24 cellular contexts compared by ENCODE assay signal in the genomic region with DNA sequence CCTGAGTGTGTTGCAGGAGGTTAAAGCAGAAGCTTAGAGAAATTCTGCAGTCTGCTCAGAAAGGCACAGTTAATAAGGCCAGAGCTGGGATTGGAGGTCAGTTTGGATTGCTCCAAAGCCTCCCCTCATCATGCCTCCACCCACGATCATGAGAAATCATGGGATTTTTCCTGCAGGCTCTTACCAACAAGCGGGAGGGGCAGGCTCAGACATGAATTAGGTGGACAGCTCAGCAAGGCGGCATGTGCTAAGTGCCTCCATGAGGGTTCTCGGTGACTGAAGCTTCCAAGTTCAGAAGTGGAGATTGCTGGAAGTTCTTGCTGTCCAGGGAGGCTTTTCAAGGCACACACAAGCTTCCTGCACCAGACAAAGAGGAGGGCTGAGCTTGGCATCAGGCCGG.
"Had no signal": no experiment of that assay in that cellular context is flagged by ENCODE, and none has a peak within 500 bp of the region (broad histone marks: within the 10 kb centered on the region; RNA-seq: fewer than 3 reads in every experiment).

No MANE protein-coding gene starts in this region.

- H3K27me3 ChIP-seq: gastroesophageal sphincter, heart right ventricle, sigmoid colon, transverse colon, vagina had no signal

- DNase-seq: cerebellar nuclear complex; cortex of kidney; effector memory CD8-positive, alpha-beta T cell; foreskin fibroblast; heart right ventricle; hippocampal formation; kidney glomerular epithelial cell; mesenchymal stem cell; mucosa of descending colon; naive B cell; nephron progenitor cell; nucleus accumbens; sigmoid colon; stimulated activated CD4-positive, alpha-beta T cell treated with anti-CD3 and anti-CD28 coated beads, Interleukin-2, amount 100 ng/mL, for 24 hours; stimulated activated CD4-positive, alpha-beta T cell treated with anti-CD3 and anti-CD28 coated beads, Interleukin-4, amount 100 ng/mL, for 24 hours; transverse colon had no signal

- H3K27ac ChIP-seq: gastroesophageal sphincter, heart right ventricle, prostate gland, sigmoid colon, thoracic aorta, transverse colon, vagina had no signal

- H3K4me3 Mint-ChIP-seq: effector memory CD8-positive, alpha-beta T cell; mesothelial cell of epicardium; nephron progenitor cell; stimulated activated effector memory CD8-positive, alpha-beta T cell treated with anti-CD3 and anti-CD28 coated beads, Interleukin-12 subunit alpha, Interleukin-12 subunit beta, amount 100 ng/mL, for 72 hours; stimulated activated naive CD8-positive, alpha-beta T cell treated with anti-CD3 and anti-CD28 coated beads, Interleukin-15, Interleukin-2, amounts not matched to agents 100 ng/mL and 50 ng/mL, for 24 hours had no signal

- H3K36me3 ChIP-seq: gastroesophageal sphincter, heart right ventricle, prostate gland, sigmoid colon, thoracic aorta, transverse colon, vagina had no signal

- H3K27ac Mint-ChIP-seq: effector memory CD8-positive, alpha-beta T cell; mesothelial cell of epicardium; nephron progenitor cell; stimulated activated effector memory CD8-positive, alpha-beta T cell treated with anti-CD3 and anti-CD28 coated beads, Interleukin-12 subunit alpha, Interleukin-12 subunit beta, amount 100 ng/mL, for 72 hours; stimulated activated naive CD8-positive, alpha-beta T cell treated with anti-CD3 and anti-CD28 coated beads, Interleukin-15, Interleukin-2, amounts not matched to agents 100 ng/mL and 50 ng/mL, for 24 hours had no signal

- H3K27me3 Mint-ChIP-seq: effector memory CD8-positive, alpha-beta T cell; naive B cell; stimulated activated naive CD8-positive, alpha-beta T cell treated with anti-CD3 and anti-CD28 coated beads, Interleukin-15, Interleukin-2, amounts not matched to agents 100 ng/mL and 50 ng/mL, for 24 hours had no signal

- H3K9me3 ChIP-seq: gastroesophageal sphincter, heart right ventricle, mucosa of descending colon, prostate gland, sigmoid colon, thoracic aorta, transverse colon, vagina had no signal

- H3K4me3 ChIP-seq: gastroesophageal sphincter, heart right ventricle, lung, mucosa of descending colon, prostate gland, sigmoid colon, thoracic aorta, transverse colon, vagina had no signal

- ATAC-seq: effector memory CD8-positive, alpha-beta T cell; gastroesophageal sphincter; heart right ventricle; mucosa of descending colon; stimulated activated effector memory CD8-positive, alpha-beta T cell treated with anti-CD3 and anti-CD28 coated beads, Interleukin-12 subunit alpha, Interleukin-12 subunit beta, amount 100 ng/mL, for 72 hours had no signal

- H3K9me3 Mint-ChIP-seq: effector memory CD8-positive, alpha-beta T cell; stimulated activated effector memory CD8-positive, alpha-beta T cell treated with anti-CD3 and anti-CD28 coated beads, Interleukin-12 subunit alpha, Interleukin-12 subunit beta, amount 100 ng/mL, for 72 hours had no signal
